ENCODE assay signal across 27 cellular contexts in genomic region chr6:41040911-41041536, GRCh38. TPM values are rescaled to one million over a fixed set of nuclear protein-coding genes. Genes with fewer than 3 reads are reported as not detected.
A peak's percentile ranks its signal among the peaks of the same experiment; 100 is the strongest.
DNase-seq lines count a peak whose midpoint lies in the region; ATAC-seq, FAIRE-seq and TF ChIP-seq lines count a peak whose summit lies in the region.
"Had no signal": no experiment of that assay in that cellular context is flagged by ENCODE, and none has a peak within 500 bp of the region (broad histone marks: within the 10 kb centered on the region; RNA-seq: fewer than 3 reads in every experiment).

No MANE protein-coding gene starts in this region.

- no peak for TF ChIP-seq RAD21 in HCT116 (IDR thresholded peaks at IDR 0.05; ENCODE audit: low read depth)

- no peaks in the 10 kb centered on the region for H3K9me3 Mint-ChIP-seq in endodermal cell
- H3K9me3 Mint-ChIP-seq: activated naive CD8-positive, alpha-beta T cell treated with anti-CD3 and anti-CD28 coated beads, Interleukin-2, amount 10 ng/mL, durations not matched to agents 7 days and 5 days; CD4-positive, alpha-beta memory T cell; effector memory CD8-positive, alpha-beta T cell; H9; memory B cell; naive thymus-derived CD8-positive, alpha-beta T cell had no signal

- H3K4me2 ChIP-seq in HCT116 (ENCODE audit: low read length) (peak overlapping the region; percentile 54), PC-3 (ENCODE audit: low read length) (peak overlapping the region; percentile 54), hepatocyte (peak overlapping the region; percentile 44)

- no peaks in the 10 kb centered on the region for H3F3A ChIP-seq in PC-3 (ENCODE audit: low read length, unreplicated experiment)

- H3K27ac ChIP-seq in HCT116 (ENCODE audit: low read depth, low read length) (no peak overlapping the region), PC-3 (ENCODE audit: low read length) (no peak overlapping the region), hepatocyte (peak overlapping the region; percentile 95), pancreas (peak overlapping the region; percentile 62 to 90 (median 81)), dorsolateral prefrontal cortex (no peak overlapping the region), endodermal cell (ENCODE audit: low read depth, low read length) (no peak overlapping the region)
- H3K27ac ChIP-seq: sigmoid colon, suprapubic skin had no signal

- H3K36me3 ChIP-seq in HCT116 (ENCODE audit: control insufficient read depth in 1 of 2, insufficient read depth in 2 of 2, low read length in 2 of 2) = no peaks in the 10 kb centered on the region
- no peaks in the 10 kb centered on the region for H3K36me3 ChIP-seq in PC-3 (ENCODE audit: low read depth, low read length)
- no peaks in the 10 kb centered on the region for H3K36me3 ChIP-seq in hepatocyte (replicated peaks; ENCODE audit: insufficient read depth, low read depth)
- no peaks in the 10 kb centered on the region for H3K36me3 ChIP-seq in pancreas
- no peaks in the 10 kb centered on the region for H3K36me3 ChIP-seq in endodermal cell (ENCODE audit: control insufficient read depth, insufficient read depth, low read length)
- H3K36me3 ChIP-seq: sigmoid colon, suprapubic skin had no signal

- ATAC-seq in HCT116 = no peak
- no peak for ATAC-seq in PC-3
- ATAC-seq in pancreas = no peak
- no peak for ATAC-seq in HG02798 (IDR thresholded peaks at IDR 0.05; ENCODE audit: poor library complexity, unreplicated experiment)
- ATAC-seq: activated CD8-positive, alpha-beta memory T cell treated with anti-CD3 and anti-CD28 coated beads, Interleukin-2, amount 10 ng/mL, durations not matched to agents 7 days and 5 days; effector memory CD8-positive, alpha-beta T cell; naive thymus-derived CD8-positive, alpha-beta T cell had no signal

- TF ChIP-seq CTCF in HCT116 (IDR thresholded peaks at IDR 0.05 in 2 of 3, conservative IDR thresholded peaks at IDR 0.05 in 1 of 3; ENCODE audit: borderline replicate concordance in 1 of 3, insufficient read depth in 1 of 3, low read depth in 2 of 3, low read length in 2 of 3) (no peak), PC-3 (conservative IDR thresholded peaks at IDR 0.05; ENCODE audit: low read depth, low read length) (no peak), hepatocyte (IDR thresholded peaks at IDR 0.05; ENCODE audit: poor library complexity) (no peak), pancreas (IDR thresholded peaks at IDR 0.05) (no peak), dorsolateral prefrontal cortex (IDR thresholded peaks at IDR 0.05 in 54 of 56, conservative IDR thresholded peaks at IDR 0.05 in 2 of 56; ENCODE audit: low read depth in 1 of 56, partially characterized antibody in 56 of 56) (no peak), endodermal cell (conservative IDR thresholded peaks at IDR 0.05) (no peak)

- no TSS peak for BruUV-seq in HCT116 (replicated peaks; lab: Mats Ljungman, UMichigan)
- no TSS peak for BruUV-seq in PC-3 (replicated peaks; lab: Mats Ljungman, UMichigan)

- POLR2A ChIA-PET in HCT116 (lab: Charles Lee) (no interaction called here), PC-3 (lab: Charles Lee; ENCODE audit: unreplicated experiment) (interaction anchor here (0.6 kb wide), 1 partner anchor 279 kb away, joined by 9 read pairs; no protein-coding TSS in a partner anchor)

- H2AFZ ChIP-seq in HCT116 (ENCODE audit: low read depth, low read length, poor library complexity, severe bottlenecking) = no peak overlapping the region
- H2AFZ ChIP-seq in PC-3 (ENCODE audit: low read length) = no peak overlapping the region
- no peak overlapping the region for H2AFZ ChIP-seq in hepatocyte

- H3K4me1 ChIP-seq in HCT116 (ENCODE audit: control insufficient read depth in 1 of 2, insufficient read depth in 2 of 2, low read length in 2 of 2) (peaks cover 21 to 39% of the 10 kb centered on the region in 2 experiments; a peak in 3 of 4 replicates), PC-3 (ENCODE audit: insufficient read depth, low read length) (peaks cover 22% of the 10 kb centered on the region), hepatocyte (ENCODE audit: insufficient read depth) (peaks cover 39% of the 10 kb centered on the region), pancreas (peaks cover 36 to 40% (median 38%) of the 10 kb centered on the region in 3 donors), endodermal cell (ENCODE audit: control insufficient read depth, insufficient read depth, low read length) (peaks cover 5% of the 10 kb centered on the region)
- H3K4me1 ChIP-seq: sigmoid colon had no signal

- H3K27ac Mint-ChIP-seq in endodermal cell = no peak overlapping the region
- H3K27ac Mint-ChIP-seq: activated CD4-positive, alpha-beta T cell treated with anti-CD3 and anti-CD28 coated beads for 36 hours; activated CD8-positive, alpha-beta memory T cell treated with anti-CD3 and anti-CD28 coated beads, Interleukin-2, amount 10 ng/mL, durations not matched to agents 7 days and 5 days; activated naive CD8-positive, alpha-beta T cell treated with anti-CD3 and anti-CD28 coated beads, Interleukin-2, amount 10 ng/mL, durations not matched to agents 7 days and 5 days; CD4-positive, alpha-beta memory T cell; effector memory CD8-positive, alpha-beta T cell; memory B cell; naive thymus-derived CD8-positive, alpha-beta T cell had no signal

- H3K4me3 ChIP-seq in HCT116 (replicated peaks in 1 of 2; ENCODE audit: low read depth in 1 of 2, low read length in 2 of 2) (no peak overlapping the region; a peak in 1 of 4 replicates), PC-3 (ENCODE audit: low read length) (no peak overlapping the region), hepatocyte (no peak overlapping the region), pancreas (no peak overlapping the region), dorsolateral prefrontal cortex (no peak overlapping the region), endodermal cell (ENCODE audit: low read length) (no peak overlapping the region)
- H3K4me3 ChIP-seq: sigmoid colon, suprapubic skin had no signal

- RAD21 ChIA-PET in HCT116 (lab: Charles Lee; ENCODE audit: low non-redundant PET in 1 of 2, low total read pairs in 2 of 2, uncharacterized antibody in 2 of 2, unreplicated experiment in 2 of 2) = no interaction called here

- H3K4me1 Mint-ChIP-seq in endodermal cell = peaks cover 38% of the 10 kb centered on the region
- H3K4me1 Mint-ChIP-seq: memory B cell had no signal

- H4K20me1 ChIP-seq in HCT116 (ENCODE audit: insufficient read depth) = no peaks in the 10 kb centered on the region
- H4K20me1 ChIP-seq in PC-3 (ENCODE audit: low read length) = no peaks in the 10 kb centered on the region
- no peaks in the 10 kb centered on the region for H4K20me1 ChIP-seq in hepatocyte (ENCODE audit: insufficient read depth, poor library complexity, severe bottlenecking)

- H3K27me3 ChIP-seq in HCT116 (ENCODE audit: insufficient read depth, low read length) (no peaks in the 10 kb centered on the region), PC-3 (ENCODE audit: low read length) (no peaks in the 10 kb centered on the region), hepatocyte (no peaks in the 10 kb centered on the region), pancreas (no peaks in the 10 kb centered on the region), dorsolateral prefrontal cortex (no peaks in the 10 kb centered on the region), endodermal cell (ENCODE audit: control insufficient read depth, insufficient read depth, low read length, poor library complexity, severe bottlenecking) (no peaks in the 10 kb centered on the region)
- H3K27me3 ChIP-seq: sigmoid colon, suprapubic skin had no signal

- no peak for TF ChIP-seq POLR2A in HCT116 (IDR thresholded peaks at IDR 0.05; ENCODE audit: borderline replicate concordance, extremely low read depth, insufficient read depth, insufficient read length)

- CTCF ChIA-PET in HCT116 (lab: Charles Lee) = interaction anchor here (1.4 to 2.9 kb wide), 4 partner anchors 14 to 146 kb away, joined by 4 to 22 read pairs (median 8); partner anchors contain the start of genes NFYA and OARD1
- CTCF ChIA-PET in PC-3 (lab: Charles Lee) = interaction anchor here (1.2 kb wide), 1 partner anchor 109 kb away, joined by 3 read pairs; no protein-coding TSS in a partner anchor

- H3K79me2 ChIP-seq in HCT116 (ENCODE audit: insufficient read depth, low read length) (no peaks in the 10 kb centered on the region), PC-3 (ENCODE audit: low read length) (no peaks in the 10 kb centered on the region), hepatocyte (peaks cover 19% of the 10 kb centered on the region)

- H3K9me2 ChIP-seq in HCT116 (ENCODE audit: insufficient read depth) (no peaks in the 10 kb centered on the region), PC-3 (replicated peaks; ENCODE audit: low read length) (no peaks in the 10 kb centered on the region), hepatocyte (replicated peaks; ENCODE audit: insufficient read depth) (no peaks in the 10 kb centered on the region)

- no peaks in the 10 kb centered on the region for H3K36me3 Mint-ChIP-seq in endodermal cell (ENCODE audit: low read depth)
- H3K36me3 Mint-ChIP-seq: activated CD8-positive, alpha-beta memory T cell treated with anti-CD3 and anti-CD28 coated beads, Interleukin-2, amount 10 ng/mL, durations not matched to agents 7 days and 5 days; activated naive CD8-positive, alpha-beta T cell treated with anti-CD3 and anti-CD28 coated beads, Interleukin-2, amount 10 ng/mL, durations not matched to agents 7 days and 5 days; memory B cell had no signal

- intact Hi-C loops in HCT116 (cut with micrococcal nuclease) = no loop called here
- intact Hi-C loops in PC-3 (cut with micrococcal nuclease) = no loop called here
- intact Hi-C loops in pancreas (cut with DNase I) = no loop called here
- intact Hi-C loops in dorsolateral prefrontal cortex (cut with DNase I) = no loop called here

- WGBS in hepatocyte (ENCODE audit: low lambda C conversion rate, missing lambda C conversion rate) = 83% methylated on average over 1 of the region's 1 CpG
- WGBS in pancreas, 2 donors = 84 to 88% methylated on average over 1 of the region's 1 CpG
- WGBS in endodermal cell (ENCODE audit: insufficient coverage in 1 of 2, insufficient read length in 1 of 2), 2 experiments = 91% methylated on average over 1 of the region's 1 CpG; no CpG with 5 or more reads in 1 of the 2 experiments

- DNase-seq in HCT116 (ENCODE audit: low read depth, low spot score) (no peak), PC-3 (no peak), hepatocyte (ENCODE audit: low spot score) (no peak), pancreas (no peak), dorsolateral prefrontal cortex (no peak), urothelium cell line (ENCODE audit: low spot score) (no peak), endodermal cell (no peak)
- DNase-seq: activated CD8-positive, alpha-beta memory T cell treated with anti-CD3 and anti-CD28 coated beads, Interleukin-2, amount 10 ng/mL, durations not matched to agents 7 days and 5 days; activated naive CD8-positive, alpha-beta T cell treated with anti-CD3 and anti-CD28 coated beads, Interleukin-2, amount 10 ng/mL, durations not matched to agents 7 days and 5 days; CD4-positive, alpha-beta memory T cell; effector memory CD8-positive, alpha-beta T cell; GF-D8; H9; naive thymus-derived CD8-positive, alpha-beta T cell; NCI-H1048; NCI-H2029 treated with DMSO at 0.1 percent for 48 hours; NCI-H446; NK-92 treated with Interleukin-12 subunit alpha and Interleukin-12 subunit beta, amount 100 ng/mL, for 24 hours; sigmoid colon had no signal

- H3K9ac ChIP-seq in HCT116 (ENCODE audit: low read length) = no peak overlapping the region
- no peak overlapping the region for H3K9ac ChIP-seq in PC-3 (ENCODE audit: low read length)
- H3K9ac ChIP-seq in endodermal cell (ENCODE audit: extremely low read depth, low read length, poor library complexity, severe bottlenecking) = no peak overlapping the region

- H3K4me3 Mint-ChIP-seq in endodermal cell = no peak overlapping the region
- H3K4me3 Mint-ChIP-seq: activated CD4-positive, alpha-beta T cell treated with anti-CD3 and anti-CD28 coated beads for 36 hours; activated CD8-positive, alpha-beta memory T cell treated with anti-CD3 and anti-CD28 coated beads, Interleukin-2, amount 10 ng/mL, durations not matched to agents 7 days and 5 days; activated naive CD8-positive, alpha-beta T cell treated with anti-CD3 and anti-CD28 coated beads, Interleukin-2, amount 10 ng/mL, durations not matched to agents 7 days and 5 days; CD4-positive, alpha-beta memory T cell; effector memory CD8-positive, alpha-beta T cell; H9; memory B cell; naive thymus-derived CD8-positive, alpha-beta T cell had no signal

- H3K27me3 Mint-ChIP-seq in endodermal cell (ENCODE audit: insufficient read depth) = no peaks in the 10 kb centered on the region
- H3K27me3 Mint-ChIP-seq: activated CD4-positive, alpha-beta T cell treated with anti-CD3 and anti-CD28 coated beads for 36 hours; activated CD8-positive, alpha-beta memory T cell treated with anti-CD3 and anti-CD28 coated beads, Interleukin-2, amount 10 ng/mL, durations not matched to agents 7 days and 5 days; activated naive CD8-positive, alpha-beta T cell treated with anti-CD3 and anti-CD28 coated beads, Interleukin-2, amount 10 ng/mL, durations not matched to agents 7 days and 5 days; CD4-positive, alpha-beta memory T cell; effector memory CD8-positive, alpha-beta T cell; memory B cell; naive thymus-derived CD8-positive, alpha-beta T cell had no signal

- FAIRE-seq in pancreas (lab: Jason Lieb, UNC) (no peak), urothelium cell line (lab: Jason Lieb, UNC) (no peak)

- no peaks in the 10 kb centered on the region for H3K9me3 ChIP-seq in HCT116 (ENCODE audit: control insufficient read depth in 1 of 2, insufficient read depth in 1 of 2, low read depth in 1 of 2, low read length in 2 of 2)
- H3K9me3 ChIP-seq in PC-3 (ENCODE audit: low read length) = no peaks in the 10 kb centered on the region
- H3K9me3 ChIP-seq in hepatocyte (ENCODE audit: low read depth) = no peaks in the 10 kb centered on the region
- no peaks in the 10 kb centered on the region for H3K9me3 ChIP-seq in pancreas
- no peaks in the 10 kb centered on the region for H3K9me3 ChIP-seq in endodermal cell (ENCODE audit: control insufficient read depth, low read length)
- H3K9me3 ChIP-seq: sigmoid colon, suprapubic skin had no signal

RNA-seq across cellular contexts. Expression of gene TSPO2, which starts 1.2 kb away (rescaled TPM):
- total RNA-seq in HCT116 (2021; ENCODE audit: unreplicated experiment) (not detected), PC-3 (2014; rRNA removed) (not detected in 2 replicates), hepatocyte (0.27 TPM in 1 of 2 replicates, not detected in the other), pancreas (under 1 TPM in 1 of 6 donors, not detected in 5; 0.28 TPM), dorsolateral prefrontal cortex (not detected), endodermal cell (not detected)
- polyA plus RNA-seq in HCT116 (2012) = 0.20 and 0.55 TPM in 2 replicates
- polyA plus RNA-seq in hepatocyte (0.36 and 2.7 TPM in 2 replicates), pancreas (under 1 TPM; 0.12 to 0.42 TPM)
- not detected for polyA plus RNA-seq in endodermal cell (2013, experiment 1 of 2)
- not detected for polyA plus RNA-seq in endodermal cell (2013, experiment 2 of 2)
- total RNA-seq: activated CD4-positive, alpha-beta T cell treated with anti-CD3 and anti-CD28 coated beads for 36 hours; activated CD8-positive, alpha-beta memory T cell treated with anti-CD3 and anti-CD28 coated beads, Interleukin-2, amount 10 ng/mL, durations not matched to agents 7 days and 5 days; activated naive CD8-positive, alpha-beta T cell treated with anti-CD3 and anti-CD28 coated beads, Interleukin-2, amount 10 ng/mL, durations not matched to agents 7 days and 5 days; CD4-positive, alpha-beta memory T cell; cerebellum; H9; kidney epithelial cell; naive thymus-derived CD8-positive, alpha-beta T cell; sigmoid colon; SK-MEL-5; suprapubic skin; T-helper 1 cell treated with Interleukin-12 subunit alpha and Interleukin-12 subunit beta and Interleukin-4 antibody, amounts not matched to agents 30 ng/mL and 1 ng/mL, for 36 hours had no signal
- polyA plus RNA-seq: CD4-positive, alpha-beta memory T cell; naive thymus-derived CD8-positive, alpha-beta T cell had no signal

RNA-seq across cellular contexts. Expression of gene UNC5CL, which starts 2.0 kb away (rescaled TPM):
- total RNA-seq in HCT116 (2021; ENCODE audit: unreplicated experiment) (2.2 TPM), PC-3 (2014; rRNA removed) (0.58 and 1.4 TPM in 2 replicates), hepatocyte (38.1 and 42.9 TPM in 2 replicates), pancreas (10 to 100 TPM in 5 of 6 donors, 1 to 10 TPM in 1; 7.2 to 37.6 (median 12.0) TPM), dorsolateral prefrontal cortex (1 to 10 TPM in 82 of 120 experiments, under 1 TPM in 38; 0.17 to 4.8 (median 1.4) TPM), endodermal cell (1 to 10 TPM; 3.8 to 4.7 TPM)
- 1.9 and 2.0 TPM in 2 replicates for polyA plus RNA-seq in HCT116 (2012)
- polyA plus RNA-seq in hepatocyte (37.1 and 41.3 TPM in 2 replicates), pancreas (10 to 100 TPM; 37.0 to 40.6 TPM)
- 2.5 TPM for polyA plus RNA-seq in endodermal cell (2013, experiment 1 of 2)
- 2.5 TPM for polyA plus RNA-seq in endodermal cell (2013, experiment 2 of 2)

RNA-seq across cellular contexts. Expression of gene APOBEC2, which starts 12.0 kb away (rescaled TPM):
- total RNA-seq in HCT116 (2021; ENCODE audit: unreplicated experiment) = not detected
- polyA plus RNA-seq in HCT116 (2012) = 0.16 and 0.19 TPM in 2 replicates
- not detected in 2 replicates for total RNA-seq in PC-3 (2014; rRNA removed)
- total RNA-seq in hepatocyte = 2.9 and 3.1 TPM in 2 replicates
- polyA plus RNA-seq in hepatocyte = 2.8 and 4.3 TPM in 2 replicates
- 10 to 100 TPM in 1 of 6 donors, 1 to 10 TPM in 5; 2.7 to 13.2 (median 8.6) TPM for total RNA-seq in pancreas
- polyA plus RNA-seq in pancreas = 10 to 100 TPM in 1 of 2 donors, 1 to 10 TPM in 1; 6.6 to 29.6 TPM
- not detected for total RNA-seq in dorsolateral prefrontal cortex
- under 1 TPM in 1 of 2 donors, not detected in 1; 0.31 TPM for total RNA-seq in endodermal cell
- polyA plus RNA-seq in endodermal cell (2013, experiment 1 of 2) = not detected
- polyA plus RNA-seq in endodermal cell (2013, experiment 2 of 2) = not detected
- total RNA-seq: activated CD4-positive, alpha-beta T cell treated with anti-CD3 and anti-CD28 coated beads for 36 hours; activated CD8-positive, alpha-beta memory T cell treated with anti-CD3 and anti-CD28 coated beads, Interleukin-2, amount 10 ng/mL, durations not matched to agents 7 days and 5 days; activated naive CD8-positive, alpha-beta T cell treated with anti-CD3 and anti-CD28 coated beads, Interleukin-2, amount 10 ng/mL, durations not matched to agents 7 days and 5 days; CD4-positive, alpha-beta memory T cell; cerebellum; H9; kidney epithelial cell; naive thymus-derived CD8-positive, alpha-beta T cell; SK-MEL-5; suprapubic skin; T-helper 1 cell treated with Interleukin-12 subunit alpha and Interleukin-12 subunit beta and Interleukin-4 antibody, amounts not matched to agents 30 ng/mL and 1 ng/mL, for 36 hours had no signal

RNA-seq across cellular contexts. Expression of gene OARD1, which starts 31.1 kb away (rescaled TPM):
- total RNA-seq in HCT116 (2021; ENCODE audit: unreplicated experiment) = 28.7 TPM
- 21.4 and 26.1 TPM in 2 replicates for polyA plus RNA-seq in HCT116 (2012)
- 11.2 and 12.1 TPM in 2 replicates for total RNA-seq in PC-3 (2014; rRNA removed)
- 28.0 and 31.2 TPM in 2 replicates for total RNA-seq in hepatocyte
- polyA plus RNA-seq in hepatocyte = 37.7 and 46.4 TPM in 2 replicates
- 10 to 100 TPM; 16.0 to 26.9 (median 20.6) TPM for total RNA-seq in pancreas
- polyA plus RNA-seq in pancreas = 10 to 100 TPM; 21.1 to 30.9 TPM
- 10 to 100 TPM; 16.2 to 34.8 (median 24.6) TPM for total RNA-seq in dorsolateral prefrontal cortex
- 10 to 100 TPM; 33.8 to 40.7 TPM for total RNA-seq in endodermal cell
- polyA plus RNA-seq in endodermal cell (2013, experiment 1 of 2) = 52.4 TPM
- 43.3 TPM for polyA plus RNA-seq in endodermal cell (2013, experiment 2 of 2)

RNA-seq across cellular contexts. Expression of gene NFYA, which starts 31.8 kb away (rescaled TPM):
- total RNA-seq in HCT116 (2021; ENCODE audit: unreplicated experiment) = 28.7 TPM
- 26.1 and 32.4 TPM in 2 replicates for polyA plus RNA-seq in HCT116 (2012)
- total RNA-seq in PC-3 (2014; rRNA removed) = 31.7 and 32.9 TPM in 2 replicates
- 25.2 TPM in 2 replicates for total RNA-seq in hepatocyte
- polyA plus RNA-seq in hepatocyte = 16.8 and 18.7 TPM in 2 replicates
- total RNA-seq in pancreas = 10 to 100 TPM in 2 of 6 donors, 1 to 10 TPM in 4; 5.9 to 14.1 (median 7.8) TPM
- 10 to 100 TPM in 1 of 2 donors, 1 to 10 TPM in 1; 5.4 to 10.6 TPM for polyA plus RNA-seq in pancreas
- 10 to 100 TPM; 19.9 to 50.6 (median 29.8) TPM for total RNA-seq in dorsolateral prefrontal cortex
- total RNA-seq in endodermal cell = 10 to 100 TPM; 44.8 to 45.8 TPM
- polyA plus RNA-seq in endodermal cell (2013, experiment 1 of 2) = 50.5 TPM
- 45.9 TPM for polyA plus RNA-seq in endodermal cell (2013, experiment 2 of 2)

Comparison
In these comparisons a context has a peak if more than half of its experiments do, and no peak if none do; other contexts are left out.
1. H3K27ac ChIP-seq: peak in hepatocyte (single experiment) and pancreas (4 of 4); none in HCT116 (single experiment), PC-3 (single experiment), dorsolateral prefrontal cortex (0 of 59) and endodermal cell (single experiment).
2. Peak in every context shown above with its lines, with median percentiles within 50 percentile points of each other: H3K4me2 ChIP-seq.